In the genomic region with DNA sequence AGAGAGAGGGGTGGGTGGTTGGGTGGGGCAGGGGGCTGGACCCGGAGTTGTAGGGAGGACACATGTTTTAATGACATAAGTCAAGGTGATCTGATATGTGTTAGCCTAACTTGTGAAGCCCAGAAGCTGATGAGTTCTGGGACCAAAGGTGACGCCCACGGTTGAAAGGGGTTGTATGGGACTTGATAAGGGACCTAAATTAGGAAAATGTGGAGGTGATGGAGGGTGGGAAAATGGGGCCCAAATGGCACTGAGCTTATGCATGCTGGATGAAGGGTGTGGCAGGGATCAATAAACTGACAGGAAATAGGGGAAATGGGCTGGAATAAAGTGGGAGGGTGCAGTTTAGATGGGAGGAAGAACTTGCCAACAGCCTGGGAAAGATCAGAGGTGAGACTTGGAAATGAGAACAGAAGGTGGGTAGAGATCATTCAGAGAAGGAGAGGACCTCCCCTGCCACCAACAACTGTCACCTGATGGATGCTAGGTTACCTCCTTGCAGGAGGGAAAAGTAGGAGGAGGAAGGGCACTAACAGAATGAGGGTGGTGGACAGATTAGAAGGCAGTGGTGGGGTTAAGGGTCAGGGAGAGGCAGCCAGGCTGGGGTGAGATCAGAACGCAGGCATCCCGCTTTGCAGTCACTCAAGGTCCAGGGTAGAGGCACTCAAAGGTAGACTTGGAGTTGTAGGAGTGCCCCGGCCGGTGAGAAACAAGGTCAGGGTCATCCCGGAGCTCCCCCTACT, we compare ENCODE assay signal across 8 cellular contexts. TPM values are rescaled to one million over a fixed set of nuclear protein-coding genes. Genes with fewer than 3 reads are reported as not detected.
DNase-seq lines count a peak whose midpoint lies in the region; ATAC-seq and FAIRE-seq lines count a peak whose summit lies in the region.

No MANE protein-coding gene starts in this region.

- H3K4me1 Mint-ChIP-seq in naive thymus-derived CD4-positive, alpha-beta T cell = peaks cover 48 to 66% (median 59%) of the 10 kb centered on the region in 7 donors

- H3K27me3 ChIP-seq in naive thymus-derived CD4-positive, alpha-beta T cell (ENCODE audit: control insufficient read depth in 2 of 2, insufficient read depth in 2 of 2, low read length in 2 of 2) = peaks cover 0 to 3% of the 10 kb centered on the region in 2 donors

- intact Hi-C loops in naive thymus-derived CD4-positive, alpha-beta T cell (cut with micrococcal nuclease) = loop anchor here (1.0 to 10.0 kb wide), 13 partner anchors 184 to 611 kb away; partner anchors contain the start of genes CNOT9 (in 2 of the 2), GMPPA (in 2 of the 2), USP37 (in 2 of the 2) and BCS1L (in 1 of the 2)

- H3K27me3 Mint-ChIP-seq in naive thymus-derived CD4-positive, alpha-beta T cell = peaks cover 7 to 78% (median 24%) of the 10 kb centered on the region in 5 donors

- H3K4me3 ChIP-seq in naive thymus-derived CD4-positive, alpha-beta T cell (ENCODE audit: low read length) = peak overlapping the region; percentile 65

- ATAC-seq in GM18907 (IDR thresholded peaks at IDR 0.05; ENCODE audit: unreplicated experiment) (peak; percentile 19), HG02763 (IDR thresholded peaks at IDR 0.05; ENCODE audit: unreplicated experiment) (peak; percentile 6)
- ATAC-seq in naive thymus-derived CD4-positive, alpha-beta T cell = no peak

- peaks cover 56 to 61% of the 10 kb centered on the region in 2 donors for H3K4me1 ChIP-seq in naive thymus-derived CD4-positive, alpha-beta T cell (ENCODE audit: control insufficient read depth in 2 of 2, insufficient read depth in 2 of 2, low read length in 2 of 2)

- peak overlapping the region; percentile 66 to 91 (median 83) for H3K27ac Mint-ChIP-seq in naive thymus-derived CD4-positive, alpha-beta T cell

- H3K36me3 ChIP-seq in naive thymus-derived CD4-positive, alpha-beta T cell (ENCODE audit: control insufficient read depth in 2 of 3, insufficient read depth in 3 of 3, low read length in 3 of 3) = no peaks in the 10 kb centered on the region

- FAIRE-seq in HTR-8/SVneo (lab: Jason Lieb, UNC) = no peak

- POLR2A ChIA-PET in naive thymus-derived CD4-positive, alpha-beta T cell (lab: Charles Lee) = interaction anchor here (0.6 to 13.6 kb wide), 4 partner anchors 8 to 610 kb away, joined by 4 to 305 read pairs (median 11); partner anchors contain the start of gene WNT10A

- no peaks in the 10 kb centered on the region for H3K9me3 ChIP-seq in naive thymus-derived CD4-positive, alpha-beta T cell (ENCODE audit: control insufficient read depth in 2 of 3, low read length in 3 of 3)

- peak; percentile 42 for DNase-seq in RPMI7951 (ENCODE audit: low read depth)
- no peak for DNase-seq in naive thymus-derived CD4-positive, alpha-beta T cell
- no peak for DNase-seq in Kasumi-1 (lab: John Stamatoyannopoulos, UW)
- DNase-seq in ecto neural progenitor cell (ENCODE audit: low spot score) = no peak
- no peak for DNase-seq in HTR-8/SVneo (ENCODE audit: insufficient read length, low spot score)
- DNase-seq in stimulated activated CD4-positive, alpha-beta T cell treated with anti-CD3 and anti-CD28 coated beads, Interleukin-4, amount 100 ng/mL, for 4 hours = no peak

- CTCF ChIA-PET in naive thymus-derived CD4-positive, alpha-beta T cell (lab: Charles Lee) = interaction anchor here (0.8 to 15.8 kb wide), 3 partner anchors 12 to 49 kb away, joined by 3 to 627 read pairs (median 3); partner anchors contain the start of gene WNT10A

- peaks cover 0 to 7% (median 0%) of the 10 kb centered on the region in 5 donors for H3K36me3 Mint-ChIP-seq in naive thymus-derived CD4-positive, alpha-beta T cell

- H3K9me3 Mint-ChIP-seq in naive thymus-derived CD4-positive, alpha-beta T cell = peaks cover 0 to 1% (median 0%) of the 10 kb centered on the region in 11 donors

- H3K27ac ChIP-seq in naive thymus-derived CD4-positive, alpha-beta T cell (ENCODE audit: low read depth, low read length) = peak overlapping the region; percentile 89

- H3K4me3 Mint-ChIP-seq in naive thymus-derived CD4-positive, alpha-beta T cell = peak overlapping the region; percentile 53 to 86 (median 76)

RNA-seq across cellular contexts. Expression of gene WNT10A, which starts 15.3 kb away (rescaled TPM):
- total RNA-seq in RPMI7951 (2014; rRNA removed; shearing (Covaris generic)) = 0.72 and 1.4 TPM in 2 replicates
- 1 to 10 TPM in 4 of 5 experiments, under 1 TPM in 1; 0.19 to 4.2 (median 3.0) TPM for total RNA-seq in naive thymus-derived CD4-positive, alpha-beta T cell
- 1 to 10 TPM in 1 of 2 donors, under 1 TPM in 1; 0.61 to 1.2 TPM for polyA plus RNA-seq in naive thymus-derived CD4-positive, alpha-beta T cell

RNA-seq across cellular contexts. Expression of gene WNT6, which starts 36.3 kb away (rescaled TPM):
- total RNA-seq in RPMI7951 (2014; rRNA removed; shearing (Covaris generic)) = 3.4 and 4.2 TPM in 2 replicates
- under 1 TPM in 1 of 5 experiments, not detected in 4; 0.22 TPM for total RNA-seq in naive thymus-derived CD4-positive, alpha-beta T cell
- polyA plus RNA-seq in naive thymus-derived CD4-positive, alpha-beta T cell = under 1 TPM in 1 of 2 donors, not detected in 1; 0.11 TPM
